In genomic region chr11:23569547-23569946, GRCh38 we compare ENCODE assay signal across 15 cellular contexts.
A peak's percentile ranks its signal among the peaks of the same experiment; 100 is the strongest.
DNase-seq lines count a peak whose midpoint lies in the region; ATAC-seq and TF ChIP-seq lines count a peak whose summit lies in the region.
"Had no signal": no experiment of that assay in that cellular context is flagged by ENCODE, and none has a peak within 500 bp of the region (broad histone marks: within the 10 kb centered on the region; RNA-seq: fewer than 3 reads in every experiment).

No MANE protein-coding gene starts in this region.

- no peaks in the 10 kb centered on the region for H3K4me1 Mint-ChIP-seq in neural progenitor cell

- H3K4me3 ChIP-seq in H7 (ENCODE audit: insufficient read depth, low read depth, low read length) (no peak overlapping the region), neural progenitor cell (no peak overlapping the region)
- H3K4me3 ChIP-seq: heart right ventricle, Peyer's patch, sigmoid colon had no signal

- H3K9ac ChIP-seq in neural progenitor cell = no peak overlapping the region

- H3K4me2 ChIP-seq in neural progenitor cell = no peak overlapping the region

- DNase-seq in myocyte (ENCODE audit: low read depth) = peak; percentile 35
- DNase-seq in H7 = no peak
- no peak for DNase-seq in NCI-H1105 treated with DMSO at 0.1 percent for 48 hours (lab: John Stamatoyannopoulos, UW)
- DNase-seq in neural progenitor cell (ENCODE audit: low spot score) = no peak
- DNase-seq: activated CD4-positive, alpha-beta T cell treated with anti-CD3 and anti-CD28 coated beads for 1 hour; CD4-positive, alpha-beta T cell; heart right ventricle; Peyer's patch; sigmoid colon; T-helper 1 cell had no signal

- no peaks in the 10 kb centered on the region for H3K36me3 ChIP-seq in H7 (replicated peaks; ENCODE audit: control insufficient read depth, insufficient read depth, low read length)
- H3K36me3 ChIP-seq in neural progenitor cell = no peaks in the 10 kb centered on the region
- H3K36me3 ChIP-seq: heart right ventricle, Peyer's patch, sigmoid colon had no signal

- no peaks in the 10 kb centered on the region for H3K9me3 Mint-ChIP-seq in neural progenitor cell

- no peak overlapping the region for H3K4me3 Mint-ChIP-seq in neural progenitor cell
- H3K4me3 Mint-ChIP-seq: CD4-positive, alpha-beta T cell had no signal

- no peak for TF ChIP-seq CTCF in neural progenitor cell (IDR thresholded peaks at IDR 0.05)

- no peak overlapping the region for H3K27ac ChIP-seq in neural progenitor cell
- H3K27ac ChIP-seq: heart right ventricle, Peyer's patch, sigmoid colon had no signal

- no peak overlapping the region for H2AFZ ChIP-seq in neural progenitor cell (replicated peaks)

- no peaks in the 10 kb centered on the region for H3K9me3 ChIP-seq in neural progenitor cell (ENCODE audit: low read depth)
- H3K9me3 ChIP-seq: heart right ventricle, Peyer's patch, sigmoid colon had no signal

- no peaks in the 10 kb centered on the region for H3K27me3 Mint-ChIP-seq in neural progenitor cell (ENCODE audit: insufficient read depth, low read depth)
- H3K27me3 Mint-ChIP-seq: CD4-positive, alpha-beta T cell had no signal

- ATAC-seq in GM18909 (IDR thresholded peaks at IDR 0.05; ENCODE audit: poor library complexity, unreplicated experiment) (peak; percentile 71), HG02678 (IDR thresholded peaks at IDR 0.05; ENCODE audit: unreplicated experiment) (peak; percentile 63), HG03520 (IDR thresholded peaks at IDR 0.05; ENCODE audit: unreplicated experiment) (peak; percentile 51), GM18873 (IDR thresholded peaks at IDR 0.05; ENCODE audit: low FRiP score, unreplicated experiment) (no peak)
- ATAC-seq: esophagus mucosa, heart right ventricle had no signal

- no peak overlapping the region for H3K27ac Mint-ChIP-seq in neural progenitor cell
- H3K27ac Mint-ChIP-seq: CD4-positive, alpha-beta T cell had no signal

- H3F3A ChIP-seq in neural progenitor cell (ENCODE audit: low read depth) = no peaks in the 10 kb centered on the region

- no peaks in the 10 kb centered on the region for H3K27me3 ChIP-seq in H7 (ENCODE audit: control insufficient read depth, insufficient read depth, low read length)
- no peaks in the 10 kb centered on the region for H3K27me3 ChIP-seq in neural progenitor cell
- H3K27me3 ChIP-seq: heart right ventricle, Peyer's patch, sigmoid colon had no signal

- no peaks in the 10 kb centered on the region for H3K36me3 Mint-ChIP-seq in neural progenitor cell

- H3K79me2 ChIP-seq in neural progenitor cell (ENCODE audit: low read depth) = no peaks in the 10 kb centered on the region

- no peaks in the 10 kb centered on the region for H3K4me1 ChIP-seq in neural progenitor cell
- H3K4me1 ChIP-seq: heart right ventricle, Peyer's patch, sigmoid colon had no signal

- no peaks in the 10 kb centered on the region for H4K20me1 ChIP-seq in neural progenitor cell (ENCODE audit: low read depth)
